ENCODE assay signal across 8 cellular contexts in the genomic region with DNA sequence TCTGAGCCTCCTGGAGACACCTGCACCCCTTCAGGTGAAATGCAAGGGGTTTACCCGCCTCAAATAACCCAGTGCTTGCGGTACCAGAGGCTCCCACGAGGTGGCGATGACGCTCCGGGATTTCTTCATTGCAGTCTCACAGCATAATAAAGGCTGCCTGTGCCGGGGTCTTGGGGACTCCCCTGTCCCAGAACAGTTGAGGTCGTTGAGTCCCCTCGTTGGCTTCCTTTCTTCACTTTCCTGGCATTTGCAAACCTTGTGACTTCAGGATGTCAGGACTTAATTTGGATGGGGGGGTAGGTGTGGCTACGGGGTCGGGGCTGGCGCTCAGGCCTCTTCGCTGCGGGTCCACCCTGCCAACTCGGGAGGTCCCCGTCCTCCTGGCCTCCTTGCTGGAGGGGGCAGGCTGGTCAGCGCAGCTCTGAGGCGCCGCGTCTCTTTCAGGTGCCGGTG. TPM values are rescaled to one million over a fixed set of nuclear protein-coding genes. Genes with fewer than 3 reads are reported as not detected.
DNase-seq lines count a peak whose midpoint lies in the region; ATAC-seq, FAIRE-seq and TF ChIP-seq lines count a peak whose summit lies in the region.

No MANE protein-coding gene starts in this region.

- no peak overlapping the region for H3K4ac ChIP-seq in mesendoderm (ENCODE audit: low read depth, low read length)

- no peak overlapping the region for H3K56ac ChIP-seq in mesendoderm (ENCODE audit: low read length)

- H3K9ac ChIP-seq in mesendoderm (ENCODE audit: low read length), result no peak overlapping the region

- WGBS in mesendoderm (ENCODE audit: extremely low coverage, insufficient coverage, low lambda C conversion rate), result no CpG with 5 or more reads among the region's 21 CpGs

- H2AK5ac ChIP-seq in mesendoderm (ENCODE audit: low read length), result no peak overlapping the region

- no peak for TF ChIP-seq POLR2A in GM12892 (IDR thresholded peaks at IDR 0.05; ENCODE audit: low read depth, low read length)

- H3K79me2 ChIP-seq in mesendoderm (ENCODE audit: control insufficient read depth, insufficient read depth, low read length), result no peaks in the 10 kb centered on the region

- peaks cover 1% of the 10 kb centered on the region for H3K36me3 ChIP-seq in mesendoderm (ENCODE audit: control insufficient read depth, insufficient read depth, low read length)

- H4K5ac ChIP-seq in mesendoderm (ENCODE audit: low read length), result no peak overlapping the region

- no peak overlapping the region for H3K4me2 ChIP-seq in mesendoderm (ENCODE audit: low read length)

- no peaks in the 10 kb centered on the region for H3K4me1 ChIP-seq in mesendoderm (ENCODE audit: control insufficient read depth, low read depth, low read length)

- H3K23ac ChIP-seq in mesendoderm (ENCODE audit: low read length), result no peak overlapping the region

- peak; percentile 94 for FAIRE-seq in GM12892 (lab: Jason Lieb, UNC)

- no peaks in the 10 kb centered on the region for H3K27me3 ChIP-seq in mesendoderm (ENCODE audit: insufficient read depth, low read length, poor library complexity)

- no peak overlapping the region for H3K4me3 ChIP-seq in mesendoderm (ENCODE audit: low read length)

- no peak overlapping the region for H3K27ac ChIP-seq in mesendoderm (ENCODE audit: low read depth, low read length)

- H3K18ac ChIP-seq in mesendoderm (ENCODE audit: low read length), result no peak overlapping the region

- DNase-seq in 8988T (peak; percentile 96), GM12892 (ENCODE audit: insufficient read length) (peak; percentile 78), NCI-H748 (lab: John Stamatoyannopoulos, UW; ENCODE audit: unreplicated experiment) (peak; percentile 55), mesendoderm (peak; percentile 76)
- peak; percentile 64 to 67 for DNase-seq in activated CD8-positive, alpha-beta memory T cell treated with anti-CD3 and anti-CD28 coated beads for 1 hour (ENCODE audit: extremely low read depth in 1 of 2, low read depth in 1 of 2)
- peak; percentile 78 for DNase-seq in effector CD4-positive, alpha-beta T cell
- DNase-seq in stimulated activated CD8-positive, alpha-beta memory T cell treated with anti-CD3 and anti-CD28 coated beads, Interleukin-2, amount 100 ng/mL, for 48 hours (ENCODE audit: low read depth in 2 of 2), result peak; percentile 76 to 82

- no peak overlapping the region for H2BK15ac ChIP-seq in mesendoderm (replicated peaks; ENCODE audit: low read depth)

- H2BK5ac ChIP-seq in mesendoderm (ENCODE audit: low read length), result no peak overlapping the region

- H2BK120ac ChIP-seq in mesendoderm (ENCODE audit: low read depth, low read length), result no peak overlapping the region

- H4K8ac ChIP-seq in mesendoderm (ENCODE audit: low read depth, low read length), result no peak overlapping the region

- no peaks in the 10 kb centered on the region for H3K79me1 ChIP-seq in mesendoderm (ENCODE audit: low read length)

- ATAC-seq in GM18498 (IDR thresholded peaks at IDR 0.05; ENCODE audit: unreplicated experiment), result no peak

RNA-seq across cellular contexts. Expression of gene GNAT1, which starts 1.3 kb away (rescaled TPM):
- not detected for polyA plus RNA-seq in GM12892 (2012; ENCODE audit: missing spikeins)
- 0.04 TPM for polyA plus RNA-seq in mesendoderm (2013, experiment 1 of 2)
- 0.01 TPM for polyA plus RNA-seq in mesendoderm (2013, experiment 2 of 2)

RNA-seq across cellular contexts. Expression of gene SLC38A3, which starts 12.4 kb away (rescaled TPM):
- not detected for polyA plus RNA-seq in GM12892 (2012; ENCODE audit: missing spikeins)
- 0.48 TPM for polyA plus RNA-seq in mesendoderm (2013, experiment 1 of 2)
- 0.42 TPM for polyA plus RNA-seq in mesendoderm (2013, experiment 2 of 2)

RNA-seq across cellular contexts. Expression of gene SEMA3F, which starts 37.6 kb away (rescaled TPM):
- 0.42 TPM for polyA plus RNA-seq in GM12892 (2012; ENCODE audit: missing spikeins)
- 24.7 TPM for polyA plus RNA-seq in mesendoderm (2013, experiment 1 of 2)
- 23.0 TPM for polyA plus RNA-seq in mesendoderm (2013, experiment 2 of 2)

RNA-seq across cellular contexts. Expression of gene GNAI2, which starts 43.3 kb away (rescaled TPM):
- 116 TPM for polyA plus RNA-seq in GM12892 (2012; ENCODE audit: missing spikeins)
- 218 TPM for polyA plus RNA-seq in mesendoderm (2013, experiment 1 of 2)
- polyA plus RNA-seq in mesendoderm (2013, experiment 2 of 2), result 223 TPM
